ENCODE assay signal across 10 cellular contexts in genomic region chr2:152505495-152505906, GRCh38.
DNase-seq lines count a peak whose midpoint lies in the region; ATAC-seq, FAIRE-seq and TF ChIP-seq lines count a peak whose summit lies in the region.
"Had no signal": no experiment of that assay in that cellular context is flagged by ENCODE, and none has a peak within 500 bp of the region (broad histone marks: within the 10 kb centered on the region; RNA-seq: fewer than 3 reads in every experiment).

No MANE protein-coding gene starts in this region.

- H3K27ac ChIP-seq in RWPE2 (ENCODE audit: poor library complexity, severe bottlenecking) = peak overlapping the region; percentile 73
- H3K27ac ChIP-seq in pancreas = no peak overlapping the region

- H3K27me3 Mint-ChIP-seq in natural killer cell treated with Interleukin-12 subunit alpha and Interleukin-12 subunit beta and Interleukin-15 and Interleukin-18, amount 100 ng/mL, for 72 hours = peaks cover 6 to 16% of the 10 kb centered on the region in 2 donors

- WGBS in pancreas, 2 donors = 53 to 57% methylated on average over 9 of the region's 9 CpGs

- ATAC-seq in RWPE2 (ENCODE audit: low read depth) (no peak), pancreas (peak in 3 of 4 donors; percentile 40 to 80 (median 79)), HG02610 (IDR thresholded peaks at IDR 0.05; ENCODE audit: unreplicated experiment) (no peak)
- no peak for ATAC-seq in natural killer cell treated with Interleukin-12 subunit alpha and Interleukin-12 subunit beta and Interleukin-15 and Interleukin-18, amount 100 ng/mL, for 72 hours

- DNase-seq in GM10248 (ENCODE audit: extremely low spot score) (peak; percentile 13), RWPE2 (ENCODE audit: low spot score) (no peak), fibroblast of villous mesenchyme (ENCODE audit: low read depth) (peak; percentile 80), pancreas (peak in 1 of 6 donors; percentile 33), NCI-H526 (lab: John Stamatoyannopoulos, UW) (no peak)
- no peak for DNase-seq in NK-92 treated with Interleukin-12 subunit alpha and Interleukin-12 subunit beta, amount 100 ng/mL, for 24 hours (lab: John Stamatoyannopoulos, UW)
- no peak for DNase-seq in natural killer cell treated with Interleukin-12 subunit alpha and Interleukin-12 subunit beta and Interleukin-15 and Interleukin-18, amount 100 ng/mL, for 72 hours (ENCODE audit: low spot score)
- DNase-seq: activated gamma-delta T cell treated with Interleukin-2 at 50 U/mL for 16 hours had no signal

- H3K4me3 Mint-ChIP-seq in natural killer cell treated with Interleukin-12 subunit alpha and Interleukin-12 subunit beta and Interleukin-15 and Interleukin-18, amount 100 ng/mL, for 72 hours = no peak overlapping the region

- no peaks in the 10 kb centered on the region for H3K4me1 Mint-ChIP-seq in natural killer cell treated with Interleukin-12 subunit alpha and Interleukin-12 subunit beta and Interleukin-15 and Interleukin-18, amount 100 ng/mL, for 72 hours (ENCODE audit: low read depth in 2 of 2)

- H3K27me3 ChIP-seq in RWPE2 (ENCODE audit: insufficient read depth, poor library complexity, severe bottlenecking) (no peaks in the 10 kb centered on the region), pancreas (no peaks in the 10 kb centered on the region)

- no peaks in the 10 kb centered on the region for H3K9me3 Mint-ChIP-seq in natural killer cell treated with Interleukin-12 subunit alpha and Interleukin-12 subunit beta and Interleukin-15 and Interleukin-18, amount 100 ng/mL, for 72 hours

- H3K9me3 ChIP-seq in RWPE2 (ENCODE audit: severe bottlenecking) = no peaks in the 10 kb centered on the region
- H3K9me3 ChIP-seq in pancreas = no peaks in the 10 kb centered on the region

- no peak for FAIRE-seq in pancreas (lab: Jason Lieb, UNC)
- FAIRE-seq: islet of Langerhans had no signal

- H3K36me3 Mint-ChIP-seq in natural killer cell treated with Interleukin-12 subunit alpha and Interleukin-12 subunit beta and Interleukin-15 and Interleukin-18, amount 100 ng/mL, for 72 hours = no peaks in the 10 kb centered on the region

- POLR2A ChIA-PET in GM10248 (lab: Yijun Ruan, JAX) = no interaction called here

- CTCF ChIA-PET in GM10248 (lab: Yijun Ruan, JAX) = interaction anchor here (1.1 to 2.2 kb wide), 4 partner anchors 11 to 24 kb away, joined by 3 to 16 read pairs (median 6); no protein-coding TSS in a partner anchor

- no peak overlapping the region for H3K4me3 ChIP-seq in RWPE2 (ENCODE audit: severe bottlenecking)
- H3K4me3 ChIP-seq in fibroblast of villous mesenchyme (ENCODE audit: low read depth, low read length) = no peak overlapping the region
- no peak overlapping the region for H3K4me3 ChIP-seq in pancreas

- intact Hi-C loops in pancreas (cut with DNase I) = no loop called here

- no peak overlapping the region for H3K27ac Mint-ChIP-seq in natural killer cell treated with Interleukin-12 subunit alpha and Interleukin-12 subunit beta and Interleukin-15 and Interleukin-18, amount 100 ng/mL, for 72 hours

- no peaks in the 10 kb centered on the region for H3K36me3 ChIP-seq in RWPE2 (ENCODE audit: low read depth)
- no peaks in the 10 kb centered on the region for H3K36me3 ChIP-seq in pancreas

- TF ChIP-seq CTCF in GM10248 (IDR thresholded peaks at IDR 0.05; ENCODE audit: control extremely low read depth, extremely low read depth, low read depth, missing control alignments) = no peak
- TF ChIP-seq CTCF in RWPE2 (IDR thresholded peaks at IDR 0.05; ENCODE audit: poor library complexity, severe bottlenecking) = no peak
- TF ChIP-seq CTCF in fibroblast of villous mesenchyme (IDR thresholded peaks at IDR 0.05; ENCODE audit: insufficient read depth, low read depth, low read length) = no peak
- no peak for TF ChIP-seq CTCF in pancreas (IDR thresholded peaks at IDR 0.05)

- peaks cover 45% of the 10 kb centered on the region for H3K4me1 ChIP-seq in RWPE2 (ENCODE audit: insufficient read depth, poor library complexity, severe bottlenecking)
- H3K4me1 ChIP-seq in pancreas = no peaks in the 10 kb centered on the region

Comparison
In these comparisons a context has a peak if more than half of its experiments do, and no peak if none do; other contexts are left out.
1. DNase-seq: peak in GM10248 (single experiment) and fibroblast of villous mesenchyme (single experiment); none in RWPE2 (single experiment), NK-92 treated with Interleukin-12 subunit alpha and Interleukin-12 subunit beta, amount 100 ng/mL, for 24 hours (single experiment), NCI-H526 (0 of 2) and natural killer cell treated with Interleukin-12 subunit alpha and Interleukin-12 subunit beta and Interleukin-15 and Interleukin-18, amount 100 ng/mL, for 72 hours (single experiment).
2. ATAC-seq: peak in pancreas (3 of 4); none in RWPE2 (single experiment), HG02610 (single experiment) and natural killer cell treated with Interleukin-12 subunit alpha and Interleukin-12 subunit beta and Interleukin-15 and Interleukin-18, amount 100 ng/mL, for 72 hours (0 of 2).